14 cellular contexts compared by ENCODE assay signal in the genomic region with DNA sequence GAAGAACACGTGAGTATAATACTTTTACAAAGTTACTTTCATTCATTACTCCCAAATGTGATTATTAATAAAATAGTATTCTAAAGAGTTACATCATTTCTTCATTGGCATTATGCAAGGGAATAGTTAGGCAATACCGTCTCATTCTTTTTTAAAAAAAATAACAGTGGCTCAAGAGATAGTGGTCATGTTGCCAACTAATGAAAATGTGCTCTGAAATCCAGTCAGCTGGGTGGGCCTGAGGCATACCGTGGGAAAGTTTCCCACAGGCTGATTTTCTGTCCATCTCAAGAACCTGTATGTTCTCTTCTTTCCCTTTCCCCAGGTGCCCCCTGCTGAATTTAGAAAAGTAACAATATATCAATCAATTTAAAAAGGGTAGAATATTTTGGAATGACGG. TPM values are rescaled to one million over a fixed set of nuclear protein-coding genes. Genes with fewer than 3 reads are reported as not detected.
DNase-seq lines count a peak whose midpoint lies in the region; ATAC-seq and TF ChIP-seq lines count a peak whose summit lies in the region.
"Had no signal": no experiment of that assay in that cellular context is flagged by ENCODE, and none has a peak within 500 bp of the region (broad histone marks: within the 10 kb centered on the region; RNA-seq: fewer than 3 reads in every experiment).

No MANE protein-coding gene starts in this region.

- H3K27me3 ChIP-seq in esophagus muscularis mucosa = no peaks in the 10 kb centered on the region
- no peaks in the 10 kb centered on the region for H3K27me3 ChIP-seq in adrenal gland
- H3K27me3 ChIP-seq: transverse colon had no signal

- H3K27ac ChIP-seq in esophagus muscularis mucosa (replicated peaks in 1 of 4) (peak overlapping the region; percentile 25 to 62 (median 37)), adrenal gland (no peak overlapping the region)

- TF ChIP-seq POLR2A in esophagus muscularis mucosa (IDR thresholded peaks at IDR 0.05; ENCODE audit: low read depth) (no peak), adrenal gland (IDR thresholded peaks at IDR 0.05) (no peak)

- ATAC-seq in GM19467 (IDR thresholded peaks at IDR 0.05; ENCODE audit: unreplicated experiment) = no peak
- ATAC-seq: activated CD4-positive, CD25-positive, alpha-beta regulatory T cell treated with anti-CD3 and anti-CD28 coated beads, Interleukin-2, amount 50 U/mL, for 24 hours; activated T-cell treated with anti-CD3 and anti-CD28 coated beads, Interleukin-2, amount 50 U/mL, for 4 hours had no signal

- no peak for TF ChIP-seq CTCF in AG09309 (IDR thresholded peaks at IDR 0.05; ENCODE audit: control insufficient read depth, insufficient read depth, low read depth, low read length, missing control alignments)
- TF ChIP-seq CTCF in esophagus muscularis mucosa (IDR thresholded peaks at IDR 0.05) = no peak
- no peak for TF ChIP-seq CTCF in adrenal gland (IDR thresholded peaks at IDR 0.05)

- intact Hi-C loops in esophagus muscularis mucosa (cut with DNase I) (no loop called here), adrenal gland (cut with DNase I) (no loop called here)

- H3K9me3 ChIP-seq in esophagus muscularis mucosa = no peaks in the 10 kb centered on the region
- no peaks in the 10 kb centered on the region for H3K9me3 ChIP-seq in adrenal gland (replicated peaks in 1 of 3)
- H3K9me3 ChIP-seq: transverse colon had no signal

- H3K36me3 ChIP-seq in esophagus muscularis mucosa (peaks cover 25 to 68% (median 49%) of the 10 kb centered on the region in 4 donors), adrenal gland (replicated peaks in 1 of 2) (peaks cover 0 to 44% of the 10 kb centered on the region in 2 donors)

- H3K4me3 ChIP-seq in AG09309 (ENCODE audit: control insufficient read depth, low read depth, low read length) = no peak overlapping the region
- no peak overlapping the region for H3K4me3 ChIP-seq in esophagus muscularis mucosa
- no peak overlapping the region for H3K4me3 ChIP-seq in adrenal gland
- H3K4me3 ChIP-seq: transverse colon had no signal

- DNase-seq in AG09309 (ENCODE audit: low read depth) (peak; percentile 56), LHCN-M2 (ENCODE audit: low read depth) (peak; percentile 28), esophagus muscularis mucosa (ENCODE audit: extremely low spot score) (no peak), midbrain (lab: John Stamatoyannopoulos, UW) (peak; percentile 20), adrenal gland (no peak), NCI-H2171 (lab: John Stamatoyannopoulos, UW) (no peak), UCSD-AML1 (lab: John Stamatoyannopoulos, UW; ENCODE audit: unreplicated experiment) (no peak)
- DNase-seq: activated T-cell treated with anti-CD3 and anti-CD28 coated beads, Interleukin-2, amount 50 U/mL, for 4 hours; DND-41; retina; transverse colon had no signal

- WGBS in esophagus muscularis mucosa = 57% methylated on average over 4 of the region's 4 CpGs
- WGBS in adrenal gland, 4 donors = 72 to 80% (median 75%) methylated on average over 4 of the region's 4 CpGs

- TF ChIP-seq EP300 in esophagus muscularis mucosa (IDR thresholded peaks at IDR 0.05) = no peak

- H3K4me1 ChIP-seq in esophagus muscularis mucosa (peaks cover 0 to 21% (median 18%) of the 10 kb centered on the region in 4 donors), adrenal gland (replicated peaks in 1 of 2) (peaks cover 0 to 9% of the 10 kb centered on the region in 2 donors)

RNA-seq across cellular contexts. Expression of gene ROPN1L, which starts 40.8 kb away (rescaled TPM):
- total RNA-seq in LHCN-M2 (2014; rRNA removed) = 1.1 and 1.3 TPM in 2 replicates
- polyA plus RNA-seq in LHCN-M2 (2012) = 0.72 TPM
- 1 to 10 TPM in 2 of 4 donors, under 1 TPM in 2; 0.63 to 1.7 (median 1.1) TPM for total RNA-seq in esophagus muscularis mucosa
- 1 to 10 TPM in 2 of 8 donors, under 1 TPM in 3, not detected in 3; 0.41 to 3.9 (median 0.49) TPM for total RNA-seq in adrenal gland
- under 1 TPM; 0.15 to 0.56 (median 0.24) TPM for polyA plus RNA-seq in adrenal gland
- total RNA-seq: epithelial cell of proximal tubule had no signal

RNA-seq across cellular contexts. Expression of gene MARCHF6, which starts 47.3 kb away (rescaled TPM):
- 20.7 and 28.7 TPM in 2 replicates for total RNA-seq in LHCN-M2 (2014; rRNA removed)
- 34.0 TPM for polyA plus RNA-seq in LHCN-M2 (2012)
- 100 to 1,000 TPM in 1 of 4 donors, 10 to 100 TPM in 3; 76.5 to 121 (median 92.9) TPM for total RNA-seq in esophagus muscularis mucosa
- total RNA-seq in adrenal gland = 100 to 1,000 TPM in 5 of 8 donors, 10 to 100 TPM in 3; 51.6 to 170 (median 132) TPM
- 100 to 1,000 TPM in 1 of 3 donors, 10 to 100 TPM in 2; 74.0 to 140 (median 98.5) TPM for polyA plus RNA-seq in adrenal gland

Comparison
In these comparisons a context has a peak if more than half of its experiments do, and no peak if none do; other contexts are left out.
1. DNase-seq: peak in AG09309 (single experiment), LHCN-M2 (single experiment) and midbrain (single experiment); none in esophagus muscularis mucosa (single experiment), adrenal gland (0 of 7), NCI-H2171 (single experiment) and UCSD-AML1 (single experiment).
2. H3K27ac ChIP-seq: peak in esophagus muscularis mucosa (4 of 4); none in adrenal gland (0 of 5).